ENCODE assay signal across 10 cellular contexts in the genomic region with DNA sequence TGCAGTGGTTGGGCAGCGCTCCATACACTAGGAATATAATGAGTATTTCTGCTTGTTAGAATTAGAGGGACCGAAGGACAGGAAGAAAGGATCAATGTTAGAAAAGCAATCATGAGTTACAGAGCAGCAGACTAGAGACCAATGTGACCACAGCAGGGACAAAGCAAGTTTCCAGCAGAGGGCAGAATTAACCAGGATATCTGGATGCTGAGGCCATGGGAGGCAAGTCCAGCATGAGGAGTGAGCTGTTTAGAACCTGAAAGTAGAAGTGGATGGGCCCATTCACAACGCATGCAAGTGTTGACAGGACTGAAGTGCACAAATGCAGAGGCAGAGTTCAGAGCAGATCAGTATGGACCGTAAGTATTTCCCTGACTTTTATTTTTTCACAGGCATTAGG.
DNase-seq lines count a peak whose midpoint lies in the region; ATAC-seq and TF ChIP-seq lines count a peak whose summit lies in the region.
"Had no signal": no experiment of that assay in that cellular context is flagged by ENCODE, and none has a peak within 500 bp of the region (broad histone marks: within the 10 kb centered on the region; RNA-seq: fewer than 3 reads in every experiment).

No MANE protein-coding gene starts in this region.

- H2BK120ac ChIP-seq in trophoblast cell (ENCODE audit: insufficient read depth, low read length, poor library complexity): no peak overlapping the region

- H3K4me1 ChIP-seq in trophoblast cell (ENCODE audit: control insufficient read depth in 1 of 2, insufficient read depth in 2 of 2, low read length in 2 of 2): peaks cover 5% of the 10 kb centered on the region in 2 experiments

- no peak overlapping the region for H3K4me3 Mint-ChIP-seq in endothelial cell (ENCODE audit: unreplicated experiment)
- H3K4me3 Mint-ChIP-seq in activated CD8-positive, alpha-beta T cell treated with anti-CD3 and anti-CD28 coated beads, Interleukin-2, amount 10 ng/mL, durations not matched to agents 7 days and 5 days: no peak overlapping the region
- H3K4me3 Mint-ChIP-seq: IgD-negative memory B cell had no signal

- H3K4ac ChIP-seq in trophoblast cell (ENCODE audit: low read depth, low read length): no peak overlapping the region

- no peak overlapping the region for H2AFZ ChIP-seq in trophoblast cell (ENCODE audit: insufficient read depth, low read length, poor library complexity)

- peak; percentile 52 for DNase-seq in DMS 273 (lab: John Stamatoyannopoulos, UW; ENCODE audit: unreplicated experiment)
- no peak for DNase-seq in DMS 273 treated with DMSO at 0.1 percent for 48 hours (lab: John Stamatoyannopoulos, UW)
- peak; percentile 10 for DNase-seq in NCI-H510A (lab: John Stamatoyannopoulos, UW)
- peak; percentile 70 for DNase-seq in endothelial cell (ENCODE audit: low spot score)
- DNase-seq in trophoblast cell: peak; percentile 25 to 66
- no peak for DNase-seq in activated CD8-positive, alpha-beta T cell treated with anti-CD3 and anti-CD28 coated beads, Interleukin-2, amount 10 ng/mL, durations not matched to agents 7 days and 5 days

- no peak overlapping the region for H2BK12ac ChIP-seq in trophoblast cell (ENCODE audit: low read length)

- no peak overlapping the region for H4K12ac ChIP-seq in trophoblast cell (ENCODE audit: low read depth, low read length)

- POLR2A ChIA-PET in activated CD8-positive, alpha-beta T cell treated with anti-CD3 and anti-CD28 coated beads, Interleukin-2, amount 10 ng/mL, durations not matched to agents 7 days and 5 days (lab: Charles Lee): no interaction called here

- ATAC-seq in GM21526 (IDR thresholded peaks at IDR 0.05; ENCODE audit: low FRiP score, unreplicated experiment) (no peak), HG02938 (IDR thresholded peaks at IDR 0.05; ENCODE audit: unreplicated experiment) (no peak)
- ATAC-seq in activated CD8-positive, alpha-beta T cell treated with anti-CD3 and anti-CD28 coated beads, Interleukin-2, amount 10 ng/mL, durations not matched to agents 7 days and 5 days: no peak

- no peak overlapping the region for H2AK5ac ChIP-seq in trophoblast cell (ENCODE audit: low read length)

- no peak for TF ChIP-seq CTCF in endothelial cell (IDR thresholded peaks at IDR 0.05; ENCODE audit: unreplicated experiment)

- H3K9me3 Mint-ChIP-seq in endothelial cell (ENCODE audit: unreplicated experiment): no peaks in the 10 kb centered on the region
- no peaks in the 10 kb centered on the region for H3K9me3 Mint-ChIP-seq in activated CD8-positive, alpha-beta T cell treated with anti-CD3 and anti-CD28 coated beads, Interleukin-2, amount 10 ng/mL, durations not matched to agents 7 days and 5 days (ENCODE audit: insufficient read depth)

- CTCF ChIA-PET in activated CD8-positive, alpha-beta T cell treated with anti-CD3 and anti-CD28 coated beads, Interleukin-2, amount 10 ng/mL, durations not matched to agents 7 days and 5 days (lab: Charles Lee): no interaction called here

- no peaks in the 10 kb centered on the region for H3K36me3 Mint-ChIP-seq in endothelial cell (ENCODE audit: low read depth, unreplicated experiment)
- H3K36me3 Mint-ChIP-seq in activated CD8-positive, alpha-beta T cell treated with anti-CD3 and anti-CD28 coated beads, Interleukin-2, amount 10 ng/mL, durations not matched to agents 7 days and 5 days (ENCODE audit: low read depth): no peaks in the 10 kb centered on the region

- no peaks in the 10 kb centered on the region for H3K9me3 ChIP-seq in trophoblast cell (ENCODE audit: insufficient read depth, low read depth, low read length)

- H3K36me3 ChIP-seq in trophoblast cell (ENCODE audit: control insufficient read depth in 1 of 2, insufficient read depth in 2 of 2, low read length in 2 of 2): no peaks in the 10 kb centered on the region

- peak overlapping the region; percentile 91 for H3K27ac Mint-ChIP-seq in endothelial cell (ENCODE audit: unreplicated experiment)
- no peak overlapping the region for H3K27ac Mint-ChIP-seq in activated CD8-positive, alpha-beta T cell treated with anti-CD3 and anti-CD28 coated beads, Interleukin-2, amount 10 ng/mL, durations not matched to agents 7 days and 5 days

- peaks cover 25% of the 10 kb centered on the region for H3K4me1 Mint-ChIP-seq in endothelial cell (ENCODE audit: unreplicated experiment)
- no peaks in the 10 kb centered on the region for H3K4me1 Mint-ChIP-seq in activated CD8-positive, alpha-beta T cell treated with anti-CD3 and anti-CD28 coated beads, Interleukin-2, amount 10 ng/mL, durations not matched to agents 7 days and 5 days (ENCODE audit: low read depth)
- H3K4me1 Mint-ChIP-seq: IgD-negative memory B cell had no signal

- peak overlapping the region; percentile 72 for H2BK5ac ChIP-seq in trophoblast cell (ENCODE audit: low read depth, low read length, poor library complexity)

- no peak overlapping the region for H3K9ac ChIP-seq in trophoblast cell (ENCODE audit: low read length)

- H3K79me2 ChIP-seq in trophoblast cell (ENCODE audit: control insufficient read depth, insufficient read depth, low read length, poor library complexity): no peaks in the 10 kb centered on the region

- no peak overlapping the region for H4K8ac ChIP-seq in trophoblast cell (ENCODE audit: low read depth, low read length)

- no peak overlapping the region for H4K91ac ChIP-seq in trophoblast cell (ENCODE audit: low read depth, low read length)

- H3K18ac ChIP-seq in trophoblast cell (ENCODE audit: low read length): no peak overlapping the region

- no peak overlapping the region for H3K4me2 ChIP-seq in trophoblast cell (ENCODE audit: low read length)

- H3K27me3 Mint-ChIP-seq in endothelial cell (ENCODE audit: unreplicated experiment): no peaks in the 10 kb centered on the region
- H3K27me3 Mint-ChIP-seq in activated CD8-positive, alpha-beta T cell treated with anti-CD3 and anti-CD28 coated beads, Interleukin-2, amount 10 ng/mL, durations not matched to agents 7 days and 5 days (ENCODE audit: low read depth): no peaks in the 10 kb centered on the region
- H3K27me3 Mint-ChIP-seq: IgD-negative memory B cell had no signal

- H3K23ac ChIP-seq in trophoblast cell (ENCODE audit: low read length): no peak overlapping the region

- no peak overlapping the region for H3K14ac ChIP-seq in trophoblast cell (ENCODE audit: low read length)

- no CpG with 5 or more reads among the region's 4 CpGs for WGBS in trophoblast cell (ENCODE audit: extremely low coverage, insufficient coverage, insufficient read length)

- H3K27ac ChIP-seq in trophoblast cell (ENCODE audit: low read depth, low read length): peak overlapping the region; percentile 34
- H3K27ac ChIP-seq: epithelial cell of prostate had no signal

- H3K79me1 ChIP-seq in trophoblast cell (ENCODE audit: low read length): peaks cover 8% of the 10 kb centered on the region

- no peaks in the 10 kb centered on the region for H3K27me3 ChIP-seq in trophoblast cell (ENCODE audit: insufficient read depth, low read length)

- no peak overlapping the region for H3K4me3 ChIP-seq in trophoblast cell (ENCODE audit: low read depth, low read length)

Comparison
In these comparisons a context has a peak if more than half of its experiments do, and no peak if none do; other contexts are left out.
1. DNase-seq: peak in DMS 273 (single experiment), NCI-H510A (single experiment), endothelial cell (single experiment) and trophoblast cell (2 of 2); none in DMS 273 treated with DMSO at 0.1 percent for 48 hours (single experiment) and activated CD8-positive, alpha-beta T cell treated with anti-CD3 and anti-CD28 coated beads, Interleukin-2, amount 10 ng/mL, durations not matched to agents 7 days and 5 days (single experiment).